1 cellular context compared by ENCODE assay signal in genomic region chr2:39158351-39158750, GRCh38.
TF ChIP-seq lines count a peak whose summit lies in the region.

No MANE protein-coding gene starts in this region.

TF ChIP-seq in HepG2, 621 proteins besides CTCF, POLR2A, EP300 and RAD21:
- TF ChIP-seq PPARG (CRISPR knock-in tag; conservative IDR thresholded peaks at IDR 0.05) = no peak
- TF ChIP-seq CREB1 (IDR thresholded peaks at IDR 0.05) = peak; percentile 80
- no peak for TF ChIP-seq CREB1 (CRISPR knock-in tag; IDR thresholded peaks at IDR 0.05)
